In genomic region chr10:35210961-35211360, GRCh38 we compare ENCODE assay signal across 16 cellular contexts.
DNase-seq lines count a peak whose midpoint lies in the region; ATAC-seq and TF ChIP-seq lines count a peak whose summit lies in the region.
"Had no signal": no experiment of that assay in that cellular context is flagged by ENCODE, and none has a peak within 500 bp of the region (broad histone marks: within the 10 kb centered on the region; RNA-seq: fewer than 3 reads in every experiment).

No MANE protein-coding gene starts in this region.

- no peak for ATAC-seq in GM21526 (IDR thresholded peaks at IDR 0.05; ENCODE audit: low FRiP score, unreplicated experiment)
- no peak for ATAC-seq in GM18517 (IDR thresholded peaks at IDR 0.05; ENCODE audit: unreplicated experiment)
- ATAC-seq in GM21447 (IDR thresholded peaks at IDR 0.05; ENCODE audit: unreplicated experiment), result no peak
- ATAC-seq: foreskin keratinocyte; Panc1; stimulated activated naive B cell treated with anti-CD40 and anti-IgM and Interleukin-4, amounts not matched to agents 10 μg/mL and 1 μg/mL and 100 μg/mL, for 72 hours had no signal

- H3K9ac ChIP-seq in HUES64 (ENCODE audit: low read depth, low read length) (no peak overlapping the region), iPS-20b (ENCODE audit: low read depth, low read length) (peak overlapping the region; percentile 9; the same call in 1 of the 2 replicates)

- H3K4me3 Mint-ChIP-seq in CD4-positive, alpha-beta memory T cell, result no peak overlapping the region
- H3K4me3 Mint-ChIP-seq in nephron, result no peak overlapping the region
- H3K4me3 Mint-ChIP-seq: activated naive CD4-positive, alpha-beta T cell treated with anti-CD3 and anti-CD28 coated beads for 36 hours; stimulated activated naive B cell treated with anti-CD40 and anti-IgM and Interleukin-4, amounts not matched to agents 10 μg/mL and 1 μg/mL and 100 μg/mL, for 72 hours had no signal

- peak overlapping the region in 5 of 7 donors; percentile 10 to 33 (median 24) for H3K27ac Mint-ChIP-seq in CD4-positive, alpha-beta memory T cell
- peak overlapping the region; percentile 56 to 67 (median 65) for H3K27ac Mint-ChIP-seq in nephron
- H3K27ac Mint-ChIP-seq: activated naive CD4-positive, alpha-beta T cell treated with anti-CD3 and anti-CD28 coated beads for 36 hours; stimulated activated naive B cell treated with anti-CD40 and anti-IgM and Interleukin-4, amounts not matched to agents 10 μg/mL and 1 μg/mL and 100 μg/mL, for 72 hours had no signal

- peaks cover 12% of the 10 kb centered on the region for H3K4me1 ChIP-seq in CD4-positive, alpha-beta memory T cell (ENCODE audit: insufficient read depth, low read length)
- H3K4me1 ChIP-seq in HUES64 (ENCODE audit: insufficient read depth, low read length) (peaks cover 41% of the 10 kb centered on the region), iPS-20b (ENCODE audit: insufficient read depth, low read length) (peaks cover 41% of the 10 kb centered on the region)
- H3K4me1 ChIP-seq: foreskin keratinocyte had no signal

- H3K27me3 Mint-ChIP-seq in CD4-positive, alpha-beta memory T cell, result no peaks in the 10 kb centered on the region
- H3K27me3 Mint-ChIP-seq in nephron (ENCODE audit: low read depth), result no peaks in the 10 kb centered on the region
- H3K27me3 Mint-ChIP-seq: stimulated activated naive B cell treated with anti-CD40 and anti-IgM and Interleukin-4, amounts not matched to agents 10 μg/mL and 1 μg/mL and 100 μg/mL, for 72 hours had no signal

- POLR2A ChIA-PET in CD4-positive, alpha-beta memory T cell (lab: Charles Lee; ENCODE audit: partially characterized antibody), result interaction anchor here (1.0 kb wide), 1 partner anchor 15 kb away, joined by 4 read pairs; no protein-coding TSS in a partner anchor

- TF ChIP-seq CTCF in nephron (IDR thresholded peaks at IDR 0.05; ENCODE audit: unreplicated experiment in 3 of 3), result no peak

- no peak overlapping the region for H3K4me3 ChIP-seq in CD4-positive, alpha-beta memory T cell (ENCODE audit: low read length in 2 of 2)
- H3K4me3 ChIP-seq in HUES64 (ENCODE audit: low read length) (no peak overlapping the region), iPS-20b (ENCODE audit: low read length) (no peak overlapping the region)
- H3K4me3 ChIP-seq: smooth muscle cell had no signal

- CTCF ChIA-PET in CD4-positive, alpha-beta memory T cell (lab: Charles Lee; ENCODE audit: partially characterized antibody), result interaction anchor here (1.1 kb wide), 2 partner anchors 84 to 92 kb away, joined by 3 read pairs; partner anchors contain the start of gene CREM

- intact Hi-C loops in CD4-positive, alpha-beta memory T cell (cut with micrococcal nuclease), result loop anchor here (10.0 kb wide), 1 partner anchor 556 kb away; no protein-coding TSS in a partner anchor

- peaks cover 12 to 24% (median 15%) of the 10 kb centered on the region in 4 donors for H3K4me1 Mint-ChIP-seq in CD4-positive, alpha-beta memory T cell
- peaks cover 62% of the 10 kb centered on the region for H3K4me1 Mint-ChIP-seq in nephron

- no peak for DNase-seq in CD4-positive, alpha-beta memory T cell
- DNase-seq in NCI-H82 treated with DMSO at 0.1 percent for 48 hours (lab: John Stamatoyannopoulos, UW; ENCODE audit: unreplicated experiment), result no peak
- DNase-seq: activated naive CD4-positive, alpha-beta T cell treated with anti-CD3 and anti-CD28 coated beads for 36 hours; foreskin keratinocyte; NCI-H1092 treated with DMSO at 0.1 percent for 48 hours; NCI-H748 treated with DMSO at 0.1 percent for 48 hours; stimulated activated naive B cell treated with anti-CD40 and anti-IgM and Interleukin-4, amounts not matched to agents 10 μg/mL and 1 μg/mL and 100 μg/mL, for 72 hours; WERI-Rb-1 had no signal

- H3K27me3 ChIP-seq in CD4-positive, alpha-beta memory T cell (ENCODE audit: insufficient read depth, low read length), result no peaks in the 10 kb centered on the region
- H3K27me3 ChIP-seq in HUES64 (ENCODE audit: insufficient read depth, low read length), result no peaks in the 10 kb centered on the region
- H3K27me3 ChIP-seq in iPS-20b (ENCODE audit: insufficient read depth, low read length), result no peaks in the 10 kb centered on the region
- H3K27me3 ChIP-seq: foreskin keratinocyte had no signal

- peaks cover 0 to 7% of the 10 kb centered on the region in 2 donors for H3K36me3 Mint-ChIP-seq in CD4-positive, alpha-beta memory T cell
- peaks cover 29% of the 10 kb centered on the region for H3K36me3 Mint-ChIP-seq in nephron (ENCODE audit: low read depth)

- no peak overlapping the region for H3K27ac ChIP-seq in CD4-positive, alpha-beta memory T cell (ENCODE audit: low read depth, low read length)
- H3K27ac ChIP-seq in HUES64 (ENCODE audit: low read depth, low read length) (peak overlapping the region; percentile 42), iPS-20b (ENCODE audit: low read length) (no peak overlapping the region)
- H3K27ac ChIP-seq: foreskin keratinocyte, WERI-Rb-1 had no signal

- no peaks in the 10 kb centered on the region for H3K9me3 ChIP-seq in CD4-positive, alpha-beta memory T cell (ENCODE audit: control insufficient read depth in 1 of 2, low read length in 2 of 2)
- H3K9me3 ChIP-seq in HUES64 (ENCODE audit: insufficient read depth, low read depth, low read length) (no peaks in the 10 kb centered on the region), iPS-20b (ENCODE audit: insufficient read depth, low read depth, low read length) (no peaks in the 10 kb centered on the region)

- no peaks in the 10 kb centered on the region for H3K9me3 Mint-ChIP-seq in CD4-positive, alpha-beta memory T cell
- no peaks in the 10 kb centered on the region for H3K9me3 Mint-ChIP-seq in nephron
- H3K9me3 Mint-ChIP-seq: activated naive CD4-positive, alpha-beta T cell treated with anti-CD3 and anti-CD28 coated beads for 36 hours; stimulated activated naive B cell treated with anti-CD40 and anti-IgM and Interleukin-4, amounts not matched to agents 10 μg/mL and 1 μg/mL and 100 μg/mL, for 72 hours had no signal

- H3K36me3 ChIP-seq in CD4-positive, alpha-beta memory T cell (ENCODE audit: insufficient read depth, low read length), result no peaks in the 10 kb centered on the region
- H3K36me3 ChIP-seq in HUES64 (ENCODE audit: insufficient read depth, low read length), result no peaks in the 10 kb centered on the region
- no peaks in the 10 kb centered on the region for H3K36me3 ChIP-seq in iPS-20b (ENCODE audit: insufficient read depth, low read depth, low read length)
- H3K36me3 ChIP-seq: WERI-Rb-1 had no signal

- WGBS in HUES64, result 82% methylated on average over 6 of the region's 6 CpGs
